2 cellular contexts compared by ENCODE assay signal in genomic region chr1:31849653-31850052, GRCh38.
TF ChIP-seq lines count a peak whose summit lies in the region.

No MANE protein-coding gene starts in this region.

TF ChIP-seq in HepG2, 621 proteins besides CTCF, POLR2A, EP300 and RAD21:
- TF ChIP-seq ZNF367 (CRISPR knock-in tag; IDR thresholded peaks at IDR 0.05; ENCODE audit: borderline replicate concordance) (no peak), HOXA7 (CRISPR knock-in tag; IDR thresholded peaks at IDR 0.05) (no peak), MLLT10 (CRISPR knock-in tag; IDR thresholded peaks at IDR 0.05) (no peak), HDAC1 (CRISPR knock-in tag; IDR thresholded peaks at IDR 0.05) (no peak), RORA (CRISPR knock-in tag; IDR thresholded peaks at IDR 0.05) (no peak), MNT (IDR thresholded peaks at IDR 0.05) (peak; percentile 77)

TF ChIP-seq in K562, 482 proteins besides CTCF, POLR2A, EP300 and RAD21:
- TF ChIP-seq BACH1 (tag; IDR thresholded peaks at IDR 0.05) (no peak), BRF2 (IDR thresholded peaks at IDR 0.05; ENCODE audit: borderline replicate concordance, insufficient read depth, insufficient read length) (no peak), PHF20 (IDR thresholded peaks at IDR 0.05; ENCODE audit: partially characterized antibody) (no peak), TFE3 (CRISPR knock-in tag; IDR thresholded peaks at IDR 0.05) (no peak), BHLHE40 (IDR thresholded peaks at IDR 0.05; ENCODE audit: low read length) (peak; percentile 68), KAT2B (IDR thresholded peaks at IDR 0.05; ENCODE audit: low read depth, low read length) (no peak), CREBBP (IDR thresholded peaks at IDR 0.05; ENCODE audit: low read depth, low read length) (no peak), RUNX1 (IDR thresholded peaks at IDR 0.05; ENCODE audit: low read depth) (no peak), CREM (IDR thresholded peaks at IDR 0.05; ENCODE audit: low read depth) (no peak), ZNF780A (CRISPR knock-in tag; IDR thresholded peaks at IDR 0.05) (no peak), U2AF2 (optimal IDR thresholded peaks at IDR 0.05; ENCODE audit: low read depth, low read length) (no peak), DPF2 (IDR thresholded peaks at IDR 0.05) (no peak), FOXK1 (CRISPR knock-in tag; IDR thresholded peaks at IDR 0.05; ENCODE audit: borderline replicate concordance) (no peak), ZNF197 (CRISPR knock-in tag; IDR thresholded peaks at IDR 0.05; ENCODE audit: low read depth) (no peak), ZNF589 (CRISPR knock-in tag; IDR thresholded peaks at IDR 0.05; ENCODE audit: low read depth) (no peak), TSC22D4 (tag; IDR thresholded peaks at IDR 0.05) (no peak), SMARCC2 (IDR thresholded peaks at IDR 0.05; ENCODE audit: low read depth) (no peak), USF2 (CRISPR knock-in tag; IDR thresholded peaks at IDR 0.05) (peak; percentile 47), POLR2B (IDR thresholded peaks at IDR 0.05; ENCODE audit: low read depth, partially characterized antibody) (no peak), BRD9 (IDR thresholded peaks at IDR 0.05; ENCODE audit: low read depth, partially characterized antibody) (no peak), ZSCAN29 (IDR thresholded peaks at IDR 0.05) (no peak), PKNOX1 (IDR thresholded peaks at IDR 0.05) (no peak), SPI1 (IDR thresholded peaks at IDR 0.05; ENCODE audit: borderline replicate concordance, low read depth, low read length) (peak; percentile 36; the same call in 1 of the 2 replicates), ZBED1 (IDR thresholded peaks at IDR 0.05) (no peak), ZNF407 (IDR thresholded peaks at IDR 0.05; ENCODE audit: low read depth) (no peak)
